In the genomic region with DNA sequence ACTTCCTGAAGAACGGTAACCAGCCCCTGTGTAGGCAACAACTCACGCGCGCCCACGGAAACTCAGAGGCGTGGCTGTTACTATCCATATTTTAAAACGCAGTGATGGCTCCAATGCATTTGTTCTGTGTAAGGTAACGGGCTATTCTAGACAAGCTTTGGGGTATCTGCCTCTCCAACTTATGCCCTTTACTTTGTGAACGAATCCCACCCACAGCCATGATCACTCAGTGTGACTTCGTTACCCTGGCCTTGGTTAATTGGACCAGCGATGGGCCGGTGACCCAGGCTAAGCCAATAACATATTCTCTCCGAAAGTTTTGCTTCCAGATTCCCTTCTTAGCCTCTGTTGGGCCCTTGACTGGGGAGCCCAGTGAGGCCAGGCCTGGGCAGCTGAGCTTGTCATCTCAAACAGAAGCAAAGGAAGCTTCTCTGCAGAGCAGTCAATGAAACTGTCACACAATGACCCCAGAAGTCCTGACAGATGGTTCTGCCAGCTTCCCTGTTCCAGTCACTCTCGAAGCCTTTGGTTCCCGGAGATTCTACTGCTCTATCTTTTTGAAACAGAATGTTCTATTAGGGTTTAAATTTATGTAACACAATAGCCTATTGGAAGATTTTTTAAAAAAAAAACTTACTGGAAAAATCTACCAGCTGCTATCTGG, we compare ENCODE assay signal across 8 cellular contexts. TPM values are rescaled to one million over a fixed set of nuclear protein-coding genes. Genes with fewer than 3 reads are reported as not detected.
DNase-seq lines count a peak whose midpoint lies in the region; ATAC-seq and TF ChIP-seq lines count a peak whose summit lies in the region.

No MANE protein-coding gene starts in this region.

- in situ Hi-C loops in HAP-1 (cut with MboI; ENCODE audit: low sequenced_read_pairs): no loop called here

- peak overlapping the region; percentile 4 for H2AFZ ChIP-seq in ACC112 (ENCODE audit: low read length, unreplicated experiment)
- H2AFZ ChIP-seq in osteoblast (ENCODE audit: low read length): peak overlapping the region; percentile 84

- H3K79me2 ChIP-seq in ACC112 (ENCODE audit: control insufficient read depth, insufficient read depth, low read length, unreplicated experiment): no peaks in the 10 kb centered on the region
- H3K79me2 ChIP-seq in osteoblast (ENCODE audit: insufficient read depth, low read length): no peaks in the 10 kb centered on the region

- no peaks in the 10 kb centered on the region for H3K36me3 ChIP-seq in ACC112 (ENCODE audit: insufficient read depth, low read length)
- H3K36me3 ChIP-seq in RWPE2 (ENCODE audit: low read depth): no peaks in the 10 kb centered on the region
- no peaks in the 10 kb centered on the region for H3K36me3 ChIP-seq in osteoblast (ENCODE audit: insufficient read depth, low read length)
- H3K36me3 ChIP-seq in HAP-1 (replicated peaks): no peaks in the 10 kb centered on the region

- H3K9me3 ChIP-seq in RWPE2 (ENCODE audit: severe bottlenecking): no peaks in the 10 kb centered on the region
- no peaks in the 10 kb centered on the region for H3K9me3 ChIP-seq in osteoblast (ENCODE audit: low read depth, low read length)
- no peaks in the 10 kb centered on the region for H3K9me3 ChIP-seq in HAP-1

- H3K27ac ChIP-seq in ACC112 (ENCODE audit: low read depth, low read length) (peak overlapping the region; percentile 83), RWPE2 (ENCODE audit: poor library complexity, severe bottlenecking) (peak overlapping the region; percentile 77), foreskin keratinocyte (peak overlapping the region; percentile 29), osteoblast (ENCODE audit: low read depth, low read length) (peak overlapping the region; percentile 95)

- DNase-seq in RWPE2 (ENCODE audit: low spot score): no peak
- no peak for DNase-seq in foreskin keratinocyte
- no peak for DNase-seq in osteoblast (ENCODE audit: insufficient read length, low spot score, missing footprints)
- DNase-seq in MV-4-11 (lab: John Stamatoyannopoulos, UW): no peak
- no peak for DNase-seq in HAP-1 (ENCODE audit: low spot score in 2 of 2)
- DNase-seq in medulla oblongata (ENCODE audit: extremely low spot score): no peak

- TF ChIP-seq CTCF in RWPE2 (IDR thresholded peaks at IDR 0.05; ENCODE audit: poor library complexity, severe bottlenecking) (no peak), foreskin keratinocyte (conservative IDR thresholded peaks at IDR 0.05) (no peak), osteoblast (IDR thresholded peaks at IDR 0.05; ENCODE audit: extremely low read depth, low read depth, low read length) (no peak)

- no peaks in the 10 kb centered on the region for H4K20me1 ChIP-seq in osteoblast (ENCODE audit: insufficient read depth, low read length)

- H3K4me2 ChIP-seq in osteoblast (ENCODE audit: insufficient read depth, low read length): peak overlapping the region; percentile 86

- no peak overlapping the region for H3K4me3 ChIP-seq in ACC112 (ENCODE audit: low read depth, low read length)
- H3K4me3 ChIP-seq in RWPE2 (ENCODE audit: severe bottlenecking): no peak overlapping the region
- H3K4me3 ChIP-seq in osteoblast (ENCODE audit: insufficient read depth, low read length): peak overlapping the region; percentile 62
- H3K4me3 ChIP-seq in HAP-1: no peak overlapping the region

- H3K4me1 ChIP-seq in ACC112 (ENCODE audit: control insufficient read depth, insufficient read depth, low read length, unreplicated experiment) (peaks cover 8% of the 10 kb centered on the region), RWPE2 (ENCODE audit: insufficient read depth, poor library complexity, severe bottlenecking) (peaks cover 21% of the 10 kb centered on the region), foreskin keratinocyte (peaks cover 6% of the 10 kb centered on the region), osteoblast (ENCODE audit: insufficient read depth, low read length) (peaks cover 34% of the 10 kb centered on the region), HAP-1 (peaks cover 8% of the 10 kb centered on the region)

- H3K27me3 ChIP-seq in ACC112 (ENCODE audit: insufficient read depth, low read length) (no peaks in the 10 kb centered on the region), RWPE2 (ENCODE audit: insufficient read depth, poor library complexity, severe bottlenecking) (no peaks in the 10 kb centered on the region), foreskin keratinocyte (no peaks in the 10 kb centered on the region), osteoblast (ENCODE audit: insufficient read depth, low read length) (no peaks in the 10 kb centered on the region), HAP-1 (ENCODE audit: low read depth) (no peaks in the 10 kb centered on the region)

- ATAC-seq in RWPE2 (ENCODE audit: low read depth) (no peak), foreskin keratinocyte (no peak), HG03460 (IDR thresholded peaks at IDR 0.05; ENCODE audit: unreplicated experiment) (no peak)

RNA-seq across cellular contexts. Expression of a gene that starts 30.7 kb away (rescaled TPM):
- total RNA-seq in foreskin keratinocyte (31.2 and 32.6 TPM in 2 replicates), osteoblast (55.1 and 59.7 TPM in 2 replicates)
- 3.8 and 4.9 TPM in 2 replicates for polyA plus RNA-seq in foreskin keratinocyte

Comparison
In these comparisons a context has a peak if more than half of its experiments do, and no peak if none do; other contexts are left out.
1. H3K27ac ChIP-seq: peak in every context shown above with its lines; median percentile 95 in osteoblast; 83 in ACC112; 77 in RWPE2; 29 in foreskin keratinocyte.